ENCODE assay signal across 14 cellular contexts in genomic region chr1:22773981-22774471, GRCh38.
DNase-seq lines count a peak whose midpoint lies in the region; ATAC-seq and TF ChIP-seq lines count a peak whose summit lies in the region.
"Had no signal": no experiment of that assay in that cellular context is flagged by ENCODE, and none has a peak within 500 bp of the region (broad histone marks: within the 10 kb centered on the region; RNA-seq: fewer than 3 reads in every experiment).

No MANE protein-coding gene starts in this region.

- H3K9me3 ChIP-seq in mammary epithelial cell (replicated peaks; ENCODE audit: insufficient read depth, low read length), result no peaks in the 10 kb centered on the region
- no peaks in the 10 kb centered on the region for H3K9me3 ChIP-seq in spleen
- H3K9me3 ChIP-seq: upper lobe of left lung had no signal

- CTCF ChIA-PET in mammary epithelial cell (lab: Charles Lee; ENCODE audit: low non-redundant PET), result no interaction called here

- H3K79me2 ChIP-seq in mammary epithelial cell (ENCODE audit: insufficient read depth, low read length), result no peaks in the 10 kb centered on the region

- no TSS peak for BruUV-seq in mammary epithelial cell (replicated peaks; lab: Mats Ljungman, UMichigan)

- intact Hi-C loops in mammary epithelial cell (cut with micrococcal nuclease) (no loop called here), spleen (cut with DNase I; ENCODE audit: low total_unique reads) (no loop called here)

- H3K4me1 ChIP-seq in mammary epithelial cell (ENCODE audit: insufficient read depth, low read length), result no peaks in the 10 kb centered on the region
- H3K4me1 ChIP-seq in spleen, result peaks cover 0 to 26% (median 2%) of the 10 kb centered on the region in 6 donors
- H3K4me1 ChIP-seq: foreskin keratinocyte had no signal

- TF ChIP-seq CTCF in mammary epithelial cell (conservative IDR thresholded peaks at IDR 0.05 in 1 of 2, IDR thresholded peaks at IDR 0.05 in 1 of 2; ENCODE audit: extremely low read depth in 1 of 2, insufficient read depth in 1 of 2, low read depth in 1 of 2, low read length in 2 of 2) (no peak), spleen (IDR thresholded peaks at IDR 0.05 in 8 of 11, conservative IDR thresholded peaks at IDR 0.05 in 3 of 11) (no peak)

- H3K4me2 ChIP-seq in mammary epithelial cell (ENCODE audit: insufficient read depth, low read depth, low read length), result no peak overlapping the region

- H3K36me3 ChIP-seq in mammary epithelial cell (ENCODE audit: insufficient read depth, low read length) (no peaks in the 10 kb centered on the region), spleen (no peaks in the 10 kb centered on the region)
- H3K36me3 ChIP-seq: upper lobe of left lung had no signal

- H3K4me3 ChIP-seq in mammary epithelial cell (replicated peaks in 1 of 3; ENCODE audit: insufficient read depth in 1 of 3, low read depth in 2 of 3, low read length in 3 of 3), result no peak overlapping the region
- no peak overlapping the region for H3K4me3 ChIP-seq in spleen
- H3K4me3 ChIP-seq: upper lobe of left lung had no signal

- DNase-seq in GM04503 (ENCODE audit: low read depth) (peak; percentile 49), mammary epithelial cell (no peak), hypothalamus (lab: John Stamatoyannopoulos, UW) (peak in 39 of 51 donors; percentile 12 to 81 (median 50)), spleen (no peak)
- DNase-seq: DMS153; foreskin keratinocyte; naive thymus-derived CD4-positive, alpha-beta T cell; NCI-H1930; stimulated activated CD4-positive, alpha-beta T cell treated with anti-CD3 and anti-CD28 coated beads, Interleukin-4, amount 100 ng/mL, for 24 hours had no signal

- H3K9ac ChIP-seq in mammary epithelial cell (ENCODE audit: insufficient read depth, low read length), result no peak overlapping the region

- in situ Hi-C loops in mammary epithelial cell (cut with MboI; ENCODE audit: low sequenced_read_pairs in 2 of 2), result no loop called here

- WGBS in mammary epithelial cell (ENCODE audit: low coverage, missing lambda C conversion rate), result 41% methylated on average over 10 of the region's 10 CpGs
- 66 to 82% (median 68%) methylated on average over 10 of the region's 10 CpGs for WGBS in spleen, 5 donors

- dilution Hi-C loops in mammary epithelial cell (cut with HindIII; ENCODE audit: low sequenced_read_pairs), result no loop called here

- H3K27ac ChIP-seq in mammary epithelial cell (ENCODE audit: insufficient read depth, low read depth, low read length) (no peak overlapping the region), spleen (peak overlapping the region in 6 of 8 donors; percentile 29 to 60 (median 46))
- H3K27ac ChIP-seq: foreskin keratinocyte had no signal

- H3K27me3 ChIP-seq in mammary epithelial cell (ENCODE audit: insufficient read depth, low read length) (no peaks in the 10 kb centered on the region), spleen (replicated peaks in 1 of 7) (peaks cover 0 to 38% (median 0%) of the 10 kb centered on the region in 7 donors)
- H3K27me3 ChIP-seq: upper lobe of left lung had no signal

- ATAC-seq in GM21528 (IDR thresholded peaks at IDR 0.05; ENCODE audit: low FRiP score, unreplicated experiment) (no peak), HG03108 (IDR thresholded peaks at IDR 0.05; ENCODE audit: unreplicated experiment) (no peak), GM19328 (IDR thresholded peaks at IDR 0.05; ENCODE audit: unreplicated experiment) (no peak), HG03432 (IDR thresholded peaks at IDR 0.05; ENCODE audit: unreplicated experiment) (no peak)
- ATAC-seq: foreskin keratinocyte; naive thymus-derived CD4-positive, alpha-beta T cell had no signal

- no peak for TF ChIP-seq POLR2A in spleen (IDR thresholded peaks at IDR 0.05)

- H4K20me1 ChIP-seq in mammary epithelial cell (ENCODE audit: insufficient read depth, low read length), result no peaks in the 10 kb centered on the region

- H2AFZ ChIP-seq in mammary epithelial cell (ENCODE audit: low read depth, low read length), result peak overlapping the region; percentile 27

Comparison
In these comparisons a context has a peak if more than half of its experiments do, and no peak if none do; other contexts are left out.
1. DNase-seq: peak in GM04503 (single experiment) and hypothalamus (39 of 51); none in mammary epithelial cell (single experiment) and spleen (single experiment).